28 cellular contexts compared by ENCODE assay signal in genomic region chr20:44464514-44464913, GRCh38.
"Had no signal": no experiment of that assay in that cellular context is flagged by ENCODE, and none has a peak within 500 bp of the region (broad histone marks: within the 10 kb centered on the region; RNA-seq: fewer than 3 reads in every experiment).

No MANE protein-coding gene starts in this region.

- H3K9me3 ChIP-seq: left lung, ovary, prostate gland, sigmoid colon, upper lobe of left lung, vagina had no signal

- H3K9me3 Mint-ChIP-seq: activated CD4-positive, alpha-beta memory T cell treated with anti-CD3 and anti-CD28 coated beads, Interleukin-2, amount 10 ng/mL, durations not matched to agents 7 days and 5 days; activated CD4-positive, alpha-beta T cell treated with anti-CD3 and anti-CD28 coated beads, Interleukin-2, amount 10 ng/mL, durations not matched to agents 7 days and 5 days; activated T-cell treated with anti-CD3 and anti-CD28 coated beads, Interleukin-2, amount 50 U/mL, for 24 hours; naive B cell; stimulated activated memory B cell treated with anti-CD40 and anti-IgM and Interleukin-4, amounts not matched to agents 10 μg/mL and 1 μg/mL and 100 μg/mL, for 72 hours; stimulated activated naive CD8-positive, alpha-beta T cell treated with anti-CD3 and anti-CD28 coated beads, Interleukin-15, amount 100 ng/mL, for 72 hours had no signal

- H3K27ac Mint-ChIP-seq: activated CD4-positive, alpha-beta memory T cell treated with anti-CD3 and anti-CD28 coated beads, Interleukin-2, amount 10 ng/mL, durations not matched to agents 7 days and 5 days; activated CD4-positive, alpha-beta T cell treated with anti-CD3 and anti-CD28 coated beads, Interleukin-2, amount 10 ng/mL, durations not matched to agents 7 days and 5 days; activated T-cell treated with anti-CD3 and anti-CD28 coated beads, Interleukin-2, amount 50 U/mL, for 24 hours; naive B cell; stimulated activated memory B cell treated with anti-CD40 and anti-IgM and Interleukin-4, amounts not matched to agents 10 μg/mL and 1 μg/mL and 100 μg/mL, for 72 hours; stimulated activated naive CD8-positive, alpha-beta T cell treated with anti-CD3 and anti-CD28 coated beads, Interleukin-15, amount 100 ng/mL, for 72 hours; T-helper 17 cell had no signal

- ATAC-seq: esophagus mucosa; left lung; stimulated activated memory B cell treated with anti-CD40 and anti-IgM and Interleukin-4, amounts not matched to agents 10 μg/mL and 1 μg/mL and 100 μg/mL, for 72 hours; stimulated activated naive CD8-positive, alpha-beta T cell treated with anti-CD3 and anti-CD28 coated beads, Interleukin-15, amount 100 ng/mL, for 72 hours; T-helper 17 cell had no signal

- H3K36me3 Mint-ChIP-seq: naive B cell; stimulated activated memory B cell treated with anti-CD40 and anti-IgM and Interleukin-4, amounts not matched to agents 10 μg/mL and 1 μg/mL and 100 μg/mL, for 72 hours had no signal

- H3K4me3 ChIP-seq: left lung, lung, ovary, prostate gland, sigmoid colon, upper lobe of left lung, vagina had no signal

- H3K27me3 Mint-ChIP-seq: activated CD4-positive, alpha-beta T cell treated with anti-CD3 and anti-CD28 coated beads, Interleukin-2, amount 10 ng/mL, durations not matched to agents 7 days and 5 days; activated T-cell treated with anti-CD3 and anti-CD28 coated beads, Interleukin-2, amount 50 U/mL, for 24 hours; stimulated activated naive CD8-positive, alpha-beta T cell treated with anti-CD3 and anti-CD28 coated beads, Interleukin-15, amount 100 ng/mL, for 72 hours; T-helper 17 cell had no signal

- H3K4me1 ChIP-seq: left lung, sigmoid colon, vagina had no signal

- H3K36me3 ChIP-seq: brain microvascular endothelial cell, left lung, ovary, prostate gland, sigmoid colon, upper lobe of left lung, vagina, WERI-Rb-1 had no signal

- DNase-seq: activated CD4-positive, alpha-beta memory T cell treated with anti-CD3 and anti-CD28 coated beads, Interleukin-2, amount 10 ng/mL, durations not matched to agents 7 days and 5 days; activated CD4-positive, alpha-beta T cell treated with anti-CD3 and anti-CD28 coated beads, Interleukin-2, amount 10 ng/mL, durations not matched to agents 7 days and 5 days; activated CD4-positive, CD25-positive, alpha-beta regulatory T cell treated with anti-CD3 and anti-CD28 coated beads, Interleukin-2, amount 50 U/mL, for 72 hours; activated CD8-positive, alpha-beta memory T cell treated with anti-CD3 and anti-CD28 coated beads, Interleukin-2, amount 50 U/mL, for 48 hours; activated gamma-delta T cell treated with Interleukin-2 at 50 U/mL for 16 hours; activated naive CD4-positive, alpha-beta T cell treated with anti-CD3 and anti-CD28 coated beads, Interleukin-2, amount 50 U/mL, for 16 hours; activated T-cell treated with anti-CD3 and anti-CD28 coated beads, Interleukin-2, amount 50 U/mL, for 24 hours; amniotic stem cell; brain microvascular endothelial cell; central memory CD4-positive, alpha-beta T cell; foreskin melanocyte; left lung; naive B cell; ovary; retina; sigmoid colon; stimulated activated CD4-positive, alpha-beta T cell treated with anti-CD3 and anti-CD28 coated beads, Interleukin-4, amount 100 ng/mL, for 4 hours; stimulated activated CD8-positive, alpha-beta memory T cell treated with anti-CD3 and anti-CD28 coated beads, Interleukin-4, amount 100 ng/mL, for 48 hours; stimulated activated naive CD8-positive, alpha-beta T cell treated with anti-CD3 and anti-CD28 coated beads, Interleukin-15, amount 100 ng/mL, for 72 hours; T-helper 17 cell; T1000; upper lobe of left lung; WERI-Rb-1 had no signal

- H3K27me3 ChIP-seq: brain microvascular endothelial cell, left lung, ovary, sigmoid colon, upper lobe of left lung, vagina had no signal

- H3K27ac ChIP-seq: brain microvascular endothelial cell, left lung, ovary, prostate gland, sigmoid colon, upper lobe of left lung, vagina, WERI-Rb-1 had no signal

- H3K4me3 Mint-ChIP-seq: activated CD4-positive, alpha-beta memory T cell treated with anti-CD3 and anti-CD28 coated beads, Interleukin-2, amount 10 ng/mL, durations not matched to agents 7 days and 5 days; activated CD4-positive, alpha-beta T cell treated with anti-CD3 and anti-CD28 coated beads, Interleukin-2, amount 10 ng/mL, durations not matched to agents 7 days and 5 days; activated T-cell treated with anti-CD3 and anti-CD28 coated beads, Interleukin-2, amount 50 U/mL, for 24 hours; naive B cell; stimulated activated memory B cell treated with anti-CD40 and anti-IgM and Interleukin-4, amounts not matched to agents 10 μg/mL and 1 μg/mL and 100 μg/mL, for 72 hours; stimulated activated naive CD8-positive, alpha-beta T cell treated with anti-CD3 and anti-CD28 coated beads, Interleukin-15, amount 100 ng/mL, for 72 hours; T-helper 17 cell had no signal

- H3K4me1 Mint-ChIP-seq: activated CD4-positive, alpha-beta memory T cell treated with anti-CD3 and anti-CD28 coated beads, Interleukin-2, amount 10 ng/mL, durations not matched to agents 7 days and 5 days; activated CD4-positive, alpha-beta T cell treated with anti-CD3 and anti-CD28 coated beads, Interleukin-2, amount 10 ng/mL, durations not matched to agents 7 days and 5 days; naive B cell; stimulated activated memory B cell treated with anti-CD40 and anti-IgM and Interleukin-4, amounts not matched to agents 10 μg/mL and 1 μg/mL and 100 μg/mL, for 72 hours; stimulated activated naive CD8-positive, alpha-beta T cell treated with anti-CD3 and anti-CD28 coated beads, Interleukin-15, amount 100 ng/mL, for 72 hours; T-helper 17 cell had no signal
